ENCODE assay signal across 21 cellular contexts in genomic region chrX:46262299-46262698, GRCh38.
DNase-seq lines count a peak whose midpoint lies in the region; ATAC-seq and TF ChIP-seq lines count a peak whose summit lies in the region.
"Had no signal": no experiment of that assay in that cellular context is flagged by ENCODE, and none has a peak within 500 bp of the region (broad histone marks: within the 10 kb centered on the region; RNA-seq: fewer than 3 reads in every experiment).

No MANE protein-coding gene starts in this region.

- TF ChIP-seq POLR2A in Peyer's patch (IDR thresholded peaks at IDR 0.05), result no peak

- no peaks in the 10 kb centered on the region for H3K9me3 Mint-ChIP-seq in activated CD8-positive, alpha-beta memory T cell treated with anti-CD3 and anti-CD28 coated beads, Interleukin-2, amount 10 ng/mL, durations not matched to agents 7 days and 5 days (ENCODE audit: low read depth)
- H3K9me3 Mint-ChIP-seq: T-cell had no signal

- no peak for TF ChIP-seq CTCF in epithelial cell of esophagus (IDR thresholded peaks at IDR 0.05; ENCODE audit: insufficient read depth, low read depth, low read length, missing control alignments)
- TF ChIP-seq CTCF in lower lobe of right lung (IDR thresholded peaks at IDR 0.05), result no peak
- TF ChIP-seq CTCF in Peyer's patch (IDR thresholded peaks at IDR 0.05), result no peak

- intact Hi-C loops in lower lobe of right lung (cut with DNase I), result no loop called here

- H3K36me3 Mint-ChIP-seq in activated CD8-positive, alpha-beta memory T cell treated with anti-CD3 and anti-CD28 coated beads, Interleukin-2, amount 10 ng/mL, durations not matched to agents 7 days and 5 days, result no peaks in the 10 kb centered on the region
- H3K36me3 Mint-ChIP-seq: T-cell had no signal

- no peaks in the 10 kb centered on the region for H3K4me1 Mint-ChIP-seq in activated CD8-positive, alpha-beta memory T cell treated with anti-CD3 and anti-CD28 coated beads, Interleukin-2, amount 10 ng/mL, durations not matched to agents 7 days and 5 days

- H3K36me3 ChIP-seq in lower lobe of right lung (no peaks in the 10 kb centered on the region), Peyer's patch (no peaks in the 10 kb centered on the region)
- H3K36me3 ChIP-seq: BE2C, SJCRH30 had no signal

- H3K4me1 ChIP-seq in lower lobe of right lung (no peaks in the 10 kb centered on the region), Peyer's patch (no peaks in the 10 kb centered on the region)
- H3K4me1 ChIP-seq: BE2C, SJCRH30 had no signal

- no peaks in the 10 kb centered on the region for H3K9me3 ChIP-seq in lower lobe of right lung
- H3K9me3 ChIP-seq in Peyer's patch, result no peaks in the 10 kb centered on the region
- H3K9me3 ChIP-seq: BE2C, SJCRH30 had no signal

- H3K27ac ChIP-seq in lower lobe of right lung (no peak overlapping the region), Peyer's patch (no peak overlapping the region)
- H3K27ac ChIP-seq: SJCRH30 had no signal

- H3K27me3 Mint-ChIP-seq in activated CD8-positive, alpha-beta memory T cell treated with anti-CD3 and anti-CD28 coated beads, Interleukin-2, amount 10 ng/mL, durations not matched to agents 7 days and 5 days, result no peaks in the 10 kb centered on the region

- H3K27me3 ChIP-seq in lower lobe of right lung (ENCODE audit: low read depth) (no peaks in the 10 kb centered on the region), Peyer's patch (no peaks in the 10 kb centered on the region)
- H3K27me3 ChIP-seq: BE2C, SJCRH30 had no signal

- CTCF ChIA-PET in activated CD8-positive, alpha-beta memory T cell treated with anti-CD3 and anti-CD28 coated beads, Interleukin-2, amount 10 ng/mL, durations not matched to agents 7 days and 5 days (lab: Charles Lee), result no interaction called here

- H3K4me3 ChIP-seq in epithelial cell of esophagus (ENCODE audit: low read length) (no peak overlapping the region), lower lobe of right lung (no peak overlapping the region), Peyer's patch (no peak overlapping the region)
- H3K4me3 ChIP-seq: SJCRH30 had no signal

- no peak overlapping the region for H3K27ac Mint-ChIP-seq in activated CD8-positive, alpha-beta memory T cell treated with anti-CD3 and anti-CD28 coated beads, Interleukin-2, amount 10 ng/mL, durations not matched to agents 7 days and 5 days
- H3K27ac Mint-ChIP-seq: T-cell had no signal

- DNase-seq in NCI-H345 (lab: John Stamatoyannopoulos, UW) (peak; percentile 40), epithelial cell of esophagus (ENCODE audit: low read depth) (peak; percentile 44), lower lobe of right lung (no peak), T-helper 2 cell (no peak), Peyer's patch (no peak)
- DNase-seq in activated CD8-positive, alpha-beta memory T cell treated with anti-CD3 and anti-CD28 coated beads, Interleukin-2, amount 10 ng/mL, durations not matched to agents 7 days and 5 days, result no peak
- DNase-seq: BE2C, DMS 273 treated with DMSO at 0.1 percent for 48 hours, DND-41, GOT3, HCEC 1CT, KG1, NCI-H1105, NCI-H146, NCI-H2029 treated with DMSO at 0.1 percent for 48 hours, NCI-H2171, NCI-H446, NCI-H526 treated with DMSO at 0.1 percent for 48 hours, SJCRH30, T-cell had no signal

- no peak overlapping the region for H3K4me3 Mint-ChIP-seq in activated CD8-positive, alpha-beta memory T cell treated with anti-CD3 and anti-CD28 coated beads, Interleukin-2, amount 10 ng/mL, durations not matched to agents 7 days and 5 days
- H3K4me3 Mint-ChIP-seq: T-cell had no signal

- ATAC-seq in lower lobe of right lung (peak; percentile 51 to 56), GM18907 (IDR thresholded peaks at IDR 0.05; ENCODE audit: unreplicated experiment) (no peak)
- no peak for ATAC-seq in activated CD8-positive, alpha-beta memory T cell treated with anti-CD3 and anti-CD28 coated beads, Interleukin-2, amount 10 ng/mL, durations not matched to agents 7 days and 5 days
- ATAC-seq: T-cell had no signal

Comparison
In these comparisons a context has a peak if more than half of its experiments do, and no peak if none do; other contexts are left out.
1. DNase-seq: peak in NCI-H345 (single experiment) and epithelial cell of esophagus (single experiment); none in lower lobe of right lung (single experiment), T-helper 2 cell (0 of 5), Peyer's patch (0 of 3) and activated CD8-positive, alpha-beta memory T cell treated with anti-CD3 and anti-CD28 coated beads, Interleukin-2, amount 10 ng/mL, durations not matched to agents 7 days and 5 days (single experiment).
2. ATAC-seq: peak in lower lobe of right lung (2 of 2); none in GM18907 (single experiment) and activated CD8-positive, alpha-beta memory T cell treated with anti-CD3 and anti-CD28 coated beads, Interleukin-2, amount 10 ng/mL, durations not matched to agents 7 days and 5 days (single experiment).